In the genomic region with DNA sequence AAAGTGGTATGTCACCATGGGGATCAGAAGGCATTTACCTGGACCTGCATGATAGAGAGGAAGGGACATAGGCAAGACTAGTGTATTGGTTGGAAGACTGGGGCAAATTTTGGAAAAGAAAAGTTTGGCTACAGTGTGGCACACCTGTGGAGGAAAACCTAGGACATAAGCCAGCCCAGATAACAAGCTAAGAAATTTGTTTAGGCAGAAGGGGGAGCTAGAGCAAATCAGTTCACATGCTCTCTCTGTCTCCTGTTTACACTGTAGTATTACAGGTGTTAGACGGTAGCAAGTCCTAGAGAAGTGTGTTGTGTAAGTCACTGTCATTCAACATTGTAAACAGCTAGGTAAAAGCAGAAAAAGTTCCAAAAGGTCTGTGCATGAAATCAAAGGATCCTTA, we compare ENCODE assay signal across 11 cellular contexts. TPM values are rescaled to one million over a fixed set of nuclear protein-coding genes. Genes with fewer than 3 reads are reported as not detected.
DNase-seq lines count a peak whose midpoint lies in the region; ATAC-seq and TF ChIP-seq lines count a peak whose summit lies in the region.
"Had no signal": no experiment of that assay in that cellular context is flagged by ENCODE, and none has a peak within 500 bp of the region (broad histone marks: within the 10 kb centered on the region; RNA-seq: fewer than 3 reads in every experiment).

No MANE protein-coding gene starts in this region.

- H3K36me3 Mint-ChIP-seq in endodermal cell (ENCODE audit: low read depth), result no peaks in the 10 kb centered on the region
- H3K36me3 Mint-ChIP-seq in progenitor cell of endocrine pancreas (ENCODE audit: insufficient read depth), result no peaks in the 10 kb centered on the region

- TF ChIP-seq CTCF in endodermal cell (conservative IDR thresholded peaks at IDR 0.05), result peak; percentile 68
- peak; percentile 42 for TF ChIP-seq CTCF in progenitor cell of endocrine pancreas (IDR thresholded peaks at IDR 0.05; ENCODE audit: unreplicated experiment)
- no peak for TF ChIP-seq CTCF in gastrocnemius medialis (IDR thresholded peaks at IDR 0.05 in 4 of 5, conservative IDR thresholded peaks at IDR 0.05 in 1 of 5)

- H3K27me3 ChIP-seq in endodermal cell (ENCODE audit: control insufficient read depth, insufficient read depth, low read length, poor library complexity, severe bottlenecking) (no peaks in the 10 kb centered on the region), gastrocnemius medialis (peaks cover 0 to 5% (median 0%) of the 10 kb centered on the region in 3 donors)

- H3K27me3 Mint-ChIP-seq in endodermal cell (ENCODE audit: insufficient read depth), result peaks cover 4% of the 10 kb centered on the region
- peaks cover 21% of the 10 kb centered on the region for H3K27me3 Mint-ChIP-seq in progenitor cell of endocrine pancreas

- no peaks in the 10 kb centered on the region for H3K9me3 ChIP-seq in endodermal cell (ENCODE audit: control insufficient read depth, low read length)
- H3K9me3 ChIP-seq in gastrocnemius medialis, result no peaks in the 10 kb centered on the region

- 14 to 35% methylated on average over 1 of the region's 1 CpG for WGBS in endodermal cell (ENCODE audit: insufficient coverage in 1 of 2, insufficient read length in 1 of 2), 2 experiments

- in situ Hi-C loops in gastrocnemius medialis (cut with MboI; ENCODE audit: low sequenced_read_pairs in 4 of 4), result loop anchor here in 3 of 4 donors (10.0 kb wide), 2 partner anchors 213 to 333 kb away; no protein-coding TSS in a partner anchor

- H3K36me3 ChIP-seq in endodermal cell (ENCODE audit: control insufficient read depth, insufficient read depth, low read length) (no peaks in the 10 kb centered on the region), gastrocnemius medialis (no peaks in the 10 kb centered on the region)

- intact Hi-C loops in gastrocnemius medialis (cut with DNase I; ENCODE audit: low total_unique reads), result no loop called here

- peaks cover 5% of the 10 kb centered on the region for H3K4me1 Mint-ChIP-seq in endodermal cell
- H3K4me1 Mint-ChIP-seq in progenitor cell of endocrine pancreas (ENCODE audit: low read depth), result no peaks in the 10 kb centered on the region
- H3K4me1 Mint-ChIP-seq: central memory CD8-positive, alpha-beta T cell had no signal

- H3K9me3 Mint-ChIP-seq in endodermal cell (no peaks in the 10 kb centered on the region), progenitor cell of endocrine pancreas (ENCODE audit: low read depth) (no peaks in the 10 kb centered on the region)
- H3K9me3 Mint-ChIP-seq: central memory CD8-positive, alpha-beta T cell had no signal

- DNase-seq in NCI-H2107 treated with DMSO at 0.1 percent for 48 hours (lab: John Stamatoyannopoulos, UW; ENCODE audit: unreplicated experiment) (peak; percentile 41), NCI-H2107 (lab: John Stamatoyannopoulos, UW) (no peak), NCI-H345 (lab: John Stamatoyannopoulos, UW) (peak; percentile 19), endodermal cell (no peak), progenitor cell of endocrine pancreas (ENCODE audit: low spot score, unreplicated experiment) (no peak), anterior cingulate cortex (lab: John Stamatoyannopoulos, UW) (no peak), gastrocnemius medialis (no peak)
- DNase-seq in activated effector memory CD4-positive, alpha-beta T cell treated with anti-CD3 and anti-CD28 coated beads, Interleukin-2, amount 50 U/mL, for 16 hours, result no peak
- DNase-seq: occipital lobe, T-helper 1 cell had no signal

- no peaks in the 10 kb centered on the region for H3K4me1 ChIP-seq in endodermal cell (ENCODE audit: control insufficient read depth, insufficient read depth, low read length)
- no peaks in the 10 kb centered on the region for H3K4me1 ChIP-seq in gastrocnemius medialis

- TF ChIP-seq POLR2A in gastrocnemius medialis (IDR thresholded peaks at IDR 0.05), result no peak

- H3K4me3 Mint-ChIP-seq in endodermal cell (no peak overlapping the region), progenitor cell of endocrine pancreas (ENCODE audit: low read depth) (no peak overlapping the region)
- H3K4me3 Mint-ChIP-seq: central memory CD8-positive, alpha-beta T cell had no signal

- H3K4me3 ChIP-seq in endodermal cell (ENCODE audit: low read length), result no peak overlapping the region
- no peak overlapping the region for H3K4me3 ChIP-seq in gastrocnemius medialis

- H3K27ac Mint-ChIP-seq in endodermal cell (no peak overlapping the region), progenitor cell of endocrine pancreas (no peak overlapping the region)

- no peak overlapping the region for H3K9ac ChIP-seq in endodermal cell (ENCODE audit: extremely low read depth, low read length, poor library complexity, severe bottlenecking)

- ATAC-seq in gastrocnemius medialis, result no peak

- H3K27ac ChIP-seq in endodermal cell (ENCODE audit: low read depth, low read length) (no peak overlapping the region), gastrocnemius medialis (no peak overlapping the region)

RNA-seq across cellular contexts. Expression of gene ALDH1A2, which starts 11.9 kb away (rescaled TPM):
- total RNA-seq in endodermal cell (not detected), progenitor cell of endocrine pancreas (1.4 and 2.4 TPM in 2 replicates), gastrocnemius medialis (10 to 100 TPM in 1 of 4 donors, 1 to 10 TPM in 3; 3.5 to 26.7 (median 5.8) TPM)
- polyA plus RNA-seq in endodermal cell (2013, experiment 1 of 2), result 2.0 TPM
- 1.4 TPM for polyA plus RNA-seq in endodermal cell (2013, experiment 2 of 2)

Comparison
In these comparisons a context has a peak if more than half of its experiments do, and no peak if none do; other contexts are left out.
1. DNase-seq: peak in NCI-H2107 treated with DMSO at 0.1 percent for 48 hours (single experiment) and NCI-H345 (single experiment); none in NCI-H2107 (single experiment), endodermal cell (single experiment), progenitor cell of endocrine pancreas (single experiment), activated effector memory CD4-positive, alpha-beta T cell treated with anti-CD3 and anti-CD28 coated beads, Interleukin-2, amount 50 U/mL, for 16 hours (single experiment), anterior cingulate cortex (0 of 58) and gastrocnemius medialis (0 of 2).
2. CTCF ChIP-seq: peak in endodermal cell (single experiment) and progenitor cell of endocrine pancreas (single experiment); none in gastrocnemius medialis (0 of 5).